In genomic region chr12:60211244-60211643, GRCh38 we compare ENCODE assay signal across 6 cellular contexts.
"Had no signal": no experiment of that assay in that cellular context is flagged by ENCODE, and none has a peak within 500 bp of the region (broad histone marks: within the 10 kb centered on the region; RNA-seq: fewer than 3 reads in every experiment).

No MANE protein-coding gene starts in this region.

- ATAC-seq: HepG2, K562 had no signal

- H3K4me3 ChIP-seq: K562 had no signal

- H3K27ac ChIP-seq: HL-60 had no signal

- FAIRE-seq: HepG2, HTR-8/SVneo, K562 had no signal

- DNase-seq: IMR-90, KBM-7 had no signal
